Comparison of ENCODE assay signal across 1 cellular context in genomic region chr10:103367782-103368518, GRCh38.
TF ChIP-seq lines count a peak whose summit lies in the region.

Gene TAF5, plus strand, starts transcription at chr10:103367976. Its CDS starts 14 bp downstream, at chr10:103367990.

TF ChIP-seq in HepG2, 621 proteins besides CTCF, POLR2A, EP300 and RAD21 (continued from another document):
- TF ChIP-seq RNF219 (CRISPR knock-in tag; IDR thresholded peaks at IDR 0.05): peak; percentile 74; the same call in 1 of the 2 replicates
- TF ChIP-seq FOSL2 (CRISPR knock-in tag; IDR thresholded peaks at IDR 0.05): peak; percentile 74
- no peak for TF ChIP-seq USF2 (IDR thresholded peaks at IDR 0.05; ENCODE audit: low read depth, low read length)
- TF ChIP-seq USF2 (CRISPR knock-in tag; IDR thresholded peaks at IDR 0.05; ENCODE audit: borderline replicate concordance): no peak; the same call in 1 of the 2 replicates
- peak; percentile 72; the same call in 1 of the 2 replicates for TF ChIP-seq ZNF30 (CRISPR knock-in tag; IDR thresholded peaks at IDR 0.05)
- peak; percentile 67; the same call in 1 of the 2 replicates for TF ChIP-seq THAP8 (CRISPR knock-in tag; IDR thresholded peaks at IDR 0.05; ENCODE audit: borderline replicate concordance)
- TF ChIP-seq NFIB (CRISPR knock-in tag; IDR thresholded peaks at IDR 0.05; ENCODE audit: borderline replicate concordance): no peak
- no peak for TF ChIP-seq HNRNPL (IDR thresholded peaks at IDR 0.05; ENCODE audit: low read depth, low read length)
- TF ChIP-seq FOSL1 (CRISPR knock-in tag; IDR thresholded peaks at IDR 0.05; ENCODE audit: borderline replicate concordance): no peak
- no peak for TF ChIP-seq AGO1 (IDR thresholded peaks at IDR 0.05; ENCODE audit: low read depth, low read length, poor library complexity, severe bottlenecking)
- TF ChIP-seq NFATC3 (CRISPR knock-in tag; IDR thresholded peaks at IDR 0.05): no peak; the same call in 1 of the 2 replicates
- TF ChIP-seq ZNF292 (CRISPR knock-in tag; IDR thresholded peaks at IDR 0.05; ENCODE audit: borderline replicate concordance, low read depth): no peak
- no peak for TF ChIP-seq KLF12 (CRISPR knock-in tag; IDR thresholded peaks at IDR 0.05; ENCODE audit: borderline replicate concordance)
- TF ChIP-seq ZNF234 (CRISPR knock-in tag; conservative IDR thresholded peaks at IDR 0.05): 0 out of 2 replicates have a peak, but pooled peaks have one; percentile 79
- no peak for TF ChIP-seq ZBTB20 (CRISPR knock-in tag; IDR thresholded peaks at IDR 0.05; ENCODE audit: borderline replicate concordance, low read depth)
- peak; percentile 95 for TF ChIP-seq THAP11 (CRISPR knock-in tag; IDR thresholded peaks at IDR 0.05)
- no peak for TF ChIP-seq ZNF260 (CRISPR knock-in tag; IDR thresholded peaks at IDR 0.05; ENCODE audit: borderline replicate concordance, low read depth)
- TF ChIP-seq TFAP4 (IDR thresholded peaks at IDR 0.05; ENCODE audit: borderline replicate concordance, low read depth): peak; percentile 23; the same call in 1 of the 2 replicates
- TF ChIP-seq ZMAT5 (CRISPR knock-in tag; IDR thresholded peaks at IDR 0.05; ENCODE audit: borderline replicate concordance, low read depth): no peak
- no peak for TF ChIP-seq ARID2 (CRISPR knock-in tag; IDR thresholded peaks at IDR 0.05; ENCODE audit: borderline replicate concordance)
- TF ChIP-seq ZNF564 (CRISPR knock-in tag; IDR thresholded peaks at IDR 0.05): peak; percentile 21; the same call in 1 of the 2 replicates
- no peak for TF ChIP-seq ZC3H4 (CRISPR knock-in tag; IDR thresholded peaks at IDR 0.05; ENCODE audit: borderline replicate concordance)
- peak; percentile 44; the same call in 1 of the 2 replicates for TF ChIP-seq CREM (IDR thresholded peaks at IDR 0.05)
- no peak for TF ChIP-seq CREM (CRISPR knock-in tag; IDR thresholded peaks at IDR 0.05)
- no peak for TF ChIP-seq SCMH1 (CRISPR knock-in tag; IDR thresholded peaks at IDR 0.05; ENCODE audit: borderline replicate concordance)
- TF ChIP-seq FOXK1 (CRISPR knock-in tag; IDR thresholded peaks at IDR 0.05; ENCODE audit: borderline replicate concordance, low read depth): peak; percentile 87
- TF ChIP-seq HCFC1 (IDR thresholded peaks at IDR 0.05; ENCODE audit: low read depth, low read length): peak; percentile 55; the same call in 1 of the 2 replicates
- no peak for TF ChIP-seq ZNF512B (CRISPR knock-in tag; IDR thresholded peaks at IDR 0.05; ENCODE audit: borderline replicate concordance)
- TF ChIP-seq PCBP2 (optimal IDR thresholded peaks at IDR 0.05; ENCODE audit: low read depth, low read length, poor library complexity, severe bottlenecking): no peak
- TF ChIP-seq GRHL1 (CRISPR knock-in tag; conservative IDR thresholded peaks at IDR 0.05): no peak
- TF ChIP-seq MAFG (CRISPR knock-in tag; IDR thresholded peaks at IDR 0.05): no peak
- TF ChIP-seq CHCHD3 (CRISPR knock-in tag; IDR thresholded peaks at IDR 0.05): no peak
- TF ChIP-seq ZNF652 (CRISPR knock-in tag; IDR thresholded peaks at IDR 0.05; ENCODE audit: borderline replicate concordance, low read depth): 0 out of 2 replicates have a peak, but pooled peaks have one; percentile 13
- peak; percentile 82 for TF ChIP-seq AFF4 (CRISPR knock-in tag; IDR thresholded peaks at IDR 0.05)
